8 cellular contexts compared by ENCODE assay signal in the genomic region with DNA sequence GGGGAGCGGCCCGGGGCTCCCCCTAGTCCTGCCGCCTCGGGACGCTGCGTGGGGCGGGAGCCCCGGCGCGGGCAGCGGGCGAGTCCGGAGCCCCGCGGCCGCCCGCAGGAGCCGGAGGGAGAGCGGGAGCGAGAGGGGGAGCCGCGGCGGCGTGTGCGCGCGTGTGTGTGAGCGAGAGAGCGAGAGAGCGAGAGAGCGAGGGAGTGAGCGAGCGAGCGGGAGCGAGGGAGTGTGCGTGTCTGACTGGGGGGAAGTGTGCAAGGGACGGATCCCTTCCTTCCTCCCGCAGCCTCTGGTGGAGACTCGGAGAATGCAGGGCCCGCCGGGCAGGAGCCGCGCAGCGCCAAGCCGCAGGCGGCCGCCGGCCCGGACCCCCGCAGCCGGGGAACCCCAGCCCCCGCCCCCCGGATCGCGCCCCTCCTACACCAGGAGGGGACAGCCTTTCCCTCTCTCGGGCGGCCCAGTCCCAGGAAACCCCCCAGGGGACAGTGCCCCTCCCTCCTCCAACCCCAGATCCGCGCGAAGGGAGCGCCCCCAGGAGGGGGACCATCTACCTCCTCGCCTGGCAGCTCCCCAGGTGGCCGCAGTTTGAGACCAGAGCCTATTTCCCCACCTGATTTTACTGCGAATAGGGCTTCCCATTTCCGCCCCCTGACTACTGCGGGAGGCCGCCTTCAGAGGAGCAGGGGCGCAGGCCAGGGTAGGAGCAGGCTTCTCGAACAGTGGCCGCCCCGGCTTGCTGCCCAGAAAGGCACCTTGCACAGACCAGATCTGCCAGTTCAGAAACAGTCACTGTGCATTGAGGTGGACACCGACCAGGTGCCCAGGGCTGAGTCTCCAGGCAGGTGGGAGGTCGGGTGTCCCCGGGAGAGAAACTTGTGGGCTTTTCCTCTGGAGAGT. TPM values are rescaled to one million over a fixed set of nuclear protein-coding genes. Genes with fewer than 3 reads are reported as not detected.
DNase-seq lines count a peak whose midpoint lies in the region; ATAC-seq and TF ChIP-seq lines count a peak whose summit lies in the region.

A gene with protein sequence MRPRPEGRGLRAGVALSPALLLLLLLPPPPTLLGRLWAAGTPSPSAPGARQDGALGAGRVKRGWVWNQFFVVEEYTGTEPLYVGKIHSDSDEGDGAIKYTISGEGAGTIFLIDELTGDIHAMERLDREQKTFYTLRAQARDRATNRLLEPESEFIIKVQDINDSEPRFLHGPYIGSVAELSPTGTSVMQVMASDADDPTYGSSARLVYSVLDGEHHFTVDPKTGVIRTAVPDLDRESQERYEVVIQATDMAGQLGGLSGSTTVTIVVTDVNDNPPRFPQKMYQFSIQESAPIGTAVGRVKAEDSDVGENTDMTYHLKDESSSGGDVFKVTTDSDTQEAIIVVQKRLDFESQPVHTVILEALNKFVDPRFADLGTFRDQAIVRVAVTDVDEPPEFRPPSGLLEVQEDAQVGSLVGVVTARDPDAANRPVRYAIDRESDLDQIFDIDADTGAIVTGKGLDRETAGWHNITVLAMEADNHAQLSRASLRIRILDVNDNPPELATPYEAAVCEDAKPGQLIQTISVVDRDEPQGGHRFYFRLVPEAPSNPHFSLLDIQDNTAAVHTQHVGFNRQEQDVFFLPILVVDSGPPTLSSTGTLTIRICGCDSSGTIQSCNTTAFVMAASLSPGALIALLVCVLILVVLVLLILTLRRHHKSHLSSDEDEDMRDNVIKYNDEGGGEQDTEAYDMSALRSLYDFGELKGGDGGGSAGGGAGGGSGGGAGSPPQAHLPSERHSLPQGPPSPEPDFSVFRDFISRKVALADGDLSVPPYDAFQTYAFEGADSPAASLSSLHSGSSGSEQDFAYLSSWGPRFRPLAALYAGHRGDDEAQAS (minus strand): TSS at position 241 of the 900 bp plus-strand sequence. CDS start 57,204 bp downstream, outside the sequence.

- H3K9me3 Mint-ChIP-seq in CD8-positive, alpha-beta memory T cell, result no peaks in the 10 kb centered on the region
- no peaks in the 10 kb centered on the region for H3K9me3 Mint-ChIP-seq in activated naive CD8-positive, alpha-beta T cell treated with anti-CD3 and anti-CD28 coated beads, Interleukin-2, amount 50 U/mL, for 24 hours
- no peaks in the 10 kb centered on the region for H3K9me3 Mint-ChIP-seq in progenitor cell of endocrine pancreas (ENCODE audit: low read depth)

- peaks cover 41% of the 10 kb centered on the region for H3K27me3 ChIP-seq in CD8-positive, alpha-beta memory T cell (ENCODE audit: insufficient read depth, low read length, poor library complexity, severe bottlenecking)
- peaks cover 99% of the 10 kb centered on the region for H3K27me3 ChIP-seq in HUES64 (ENCODE audit: insufficient read depth, low read length)
- peaks cover 0 to 38% of the 10 kb centered on the region in 2 donors for H3K27me3 ChIP-seq in Peyer's patch
- H3K27me3 ChIP-seq in heart right ventricle, result peaks cover 30 to 100% (median 95%) of the 10 kb centered on the region in 7 donors

- H3K36me3 Mint-ChIP-seq in CD8-positive, alpha-beta memory T cell, result no peaks in the 10 kb centered on the region
- H3K36me3 Mint-ChIP-seq in activated naive CD8-positive, alpha-beta T cell treated with anti-CD3 and anti-CD28 coated beads, Interleukin-2, amount 50 U/mL, for 24 hours (ENCODE audit: low read depth), result no peaks in the 10 kb centered on the region
- no peaks in the 10 kb centered on the region for H3K36me3 Mint-ChIP-seq in progenitor cell of endocrine pancreas (ENCODE audit: insufficient read depth)

- peaks cover 61 to 79% of the 10 kb centered on the region in 2 donors for H3K27me3 Mint-ChIP-seq in CD8-positive, alpha-beta memory T cell
- H3K27me3 Mint-ChIP-seq in activated naive CD8-positive, alpha-beta T cell treated with anti-CD3 and anti-CD28 coated beads, Interleukin-2, amount 50 U/mL, for 24 hours, result peaks cover 68% of the 10 kb centered on the region
- H3K27me3 Mint-ChIP-seq in progenitor cell of endocrine pancreas, result peaks cover 84% of the 10 kb centered on the region

- no peak within 1 kb of the TSS for H3K4me3 ChIP-seq in CD8-positive, alpha-beta memory T cell (ENCODE audit: low read length)
- peak within 1 kb of the TSS; percentile 57 for H3K4me3 ChIP-seq in HUES64 (ENCODE audit: low read length)
- peak within 1 kb of the TSS; percentile 26 to 52 (median 50) for H3K4me3 ChIP-seq in Peyer's patch
- H3K4me3 ChIP-seq in heart right ventricle, result peak within 1 kb of the TSS in 9 of 10 donors; percentile 31 to 53 (median 47)

- H3K9ac ChIP-seq in HUES64 (ENCODE audit: low read depth, low read length), result no peak within 1 kb of the TSS

- no peaks in the 10 kb centered on the region for H3K9me3 ChIP-seq in CD8-positive, alpha-beta memory T cell (ENCODE audit: low read length)
- H3K9me3 ChIP-seq in HUES64 (ENCODE audit: insufficient read depth, low read depth, low read length) (no peaks in the 10 kb centered on the region), Peyer's patch (no peaks in the 10 kb centered on the region), heart right ventricle (no peaks in the 10 kb centered on the region)

- no peak within 1 kb of the TSS for H3K27ac ChIP-seq in CD8-positive, alpha-beta memory T cell (ENCODE audit: low read depth, low read length)
- H3K27ac ChIP-seq in HUES64 (ENCODE audit: low read depth, low read length), result no peak within 1 kb of the TSS
- H3K27ac ChIP-seq in Peyer's patch, result no peak within 1 kb of the TSS
- no peak within 1 kb of the TSS for H3K27ac ChIP-seq in heart right ventricle

- H3K4me1 Mint-ChIP-seq in CD8-positive, alpha-beta memory T cell, result peaks cover 13 to 24% (median 14%) of the 10 kb centered on the region in 3 donors
- peaks cover 6% of the 10 kb centered on the region for H3K4me1 Mint-ChIP-seq in activated naive CD8-positive, alpha-beta T cell treated with anti-CD3 and anti-CD28 coated beads, Interleukin-2, amount 50 U/mL, for 24 hours
- H3K4me1 Mint-ChIP-seq in progenitor cell of endocrine pancreas (ENCODE audit: low read depth), result peaks cover 3% of the 10 kb centered on the region

- 2% methylated on average over 74 of the region's 74 CpGs for WGBS in HUES64
- WGBS in heart right ventricle, 2 donors, result 1% methylated on average over 56 to 72 of the region's 74 CpGs

- intact Hi-C loops in heart right ventricle (cut with DNase I), result loop anchor here in 3 of 10 donors (2.0 to 5.0 kb wide), 2 partner anchors 176 to 180 kb away; no protein-coding TSS in a partner anchor

- peak within 1 kb of the TSS in 1 of 8 donors; percentile 5 for H3K27ac Mint-ChIP-seq in CD8-positive, alpha-beta memory T cell
- no peak within 1 kb of the TSS for H3K27ac Mint-ChIP-seq in activated naive CD8-positive, alpha-beta T cell treated with anti-CD3 and anti-CD28 coated beads, Interleukin-2, amount 50 U/mL, for 24 hours
- no peak within 1 kb of the TSS for H3K27ac Mint-ChIP-seq in progenitor cell of endocrine pancreas

- peak in 3 of 6 experiments; percentile 13 to 29 (median 22) for TF ChIP-seq CTCF in Peyer's patch (IDR thresholded peaks at IDR 0.05)
- peak in 6 of 9 donors; percentile 25 to 64 (median 46) for TF ChIP-seq CTCF in heart right ventricle (IDR thresholded peaks at IDR 0.05)
- TF ChIP-seq CTCF in progenitor cell of endocrine pancreas (IDR thresholded peaks at IDR 0.05; ENCODE audit: unreplicated experiment), result peak; percentile 63

- peak; percentile 37 for ATAC-seq in activated naive CD8-positive, alpha-beta T cell treated with anti-CD3 and anti-CD28 coated beads, Interleukin-2, amount 50 U/mL, for 24 hours
- ATAC-seq in heart right ventricle (peak in 6 of 8 donors; percentile 27 to 77 (median 46)), HG02973 (IDR thresholded peaks at IDR 0.05; ENCODE audit: unreplicated experiment) (no peak)

- H3K36me3 ChIP-seq in CD8-positive, alpha-beta memory T cell (ENCODE audit: insufficient read depth, low read length), result no peaks in the 10 kb centered on the region
- no peaks in the 10 kb centered on the region for H3K36me3 ChIP-seq in HUES64 (ENCODE audit: insufficient read depth, low read length)
- no peaks in the 10 kb centered on the region for H3K36me3 ChIP-seq in Peyer's patch
- no peaks in the 10 kb centered on the region for H3K36me3 ChIP-seq in heart right ventricle

- peak in 3 of 5 donors; percentile 15 to 28 (median 22) for DNase-seq in CD8-positive, alpha-beta memory T cell
- DNase-seq in Peyer's patch, result peak in 1 of 3 donors; percentile 19
- DNase-seq in activated naive CD8-positive, alpha-beta T cell treated with anti-CD3 and anti-CD28 coated beads, Interleukin-2, amount 50 U/mL, for 24 hours, result peak; percentile 44
- peak; percentile 23 to 36 for DNase-seq in heart right ventricle
- peak; percentile 47 for DNase-seq in progenitor cell of endocrine pancreas (ENCODE audit: low spot score, unreplicated experiment)
- no peak for DNase-seq in mesenteric fat pad (ENCODE audit: low spot score)

- no peak for TF ChIP-seq POLR2A in Peyer's patch (IDR thresholded peaks at IDR 0.05)

- CTCF ChIA-PET in CD8-positive, alpha-beta memory T cell (lab: Charles Lee), result interaction anchor here (1.4 kb wide), 1 partner anchor 40 kb away, joined by 3 read pairs; no protein-coding TSS in a partner anchor

- POLR2A ChIA-PET in CD8-positive, alpha-beta memory T cell (lab: Charles Lee), result no interaction called here

- peak within 1 kb of the TSS; percentile 70 to 86 (median 78) for H3K4me3 Mint-ChIP-seq in CD8-positive, alpha-beta memory T cell
- peak within 1 kb of the TSS; percentile 57 for H3K4me3 Mint-ChIP-seq in activated naive CD8-positive, alpha-beta T cell treated with anti-CD3 and anti-CD28 coated beads, Interleukin-2, amount 50 U/mL, for 24 hours
- H3K4me3 Mint-ChIP-seq in progenitor cell of endocrine pancreas (ENCODE audit: low read depth), result peak within 1 kb of the TSS; percentile 72

- H3K4me1 ChIP-seq in CD8-positive, alpha-beta memory T cell (ENCODE audit: insufficient read depth, low read length), result peaks cover 11% of the 10 kb centered on the region
- peaks cover 3% of the 10 kb centered on the region; the same call in 1 of the 2 replicates for H3K4me1 ChIP-seq in HUES64 (ENCODE audit: insufficient read depth, low read length)
- H3K4me1 ChIP-seq in Peyer's patch, result peaks cover 0 to 30% (median 12%) of the 10 kb centered on the region in 4 donors
- H3K4me1 ChIP-seq in heart right ventricle, result peaks cover 3 to 23% (median 15%) of the 10 kb centered on the region in 9 donors

RNA-seq across cellular contexts. Expression of the gene that starts here (rescaled TPM):
- total RNA-seq in CD8-positive, alpha-beta memory T cell, result not detected
- not detected for polyA plus RNA-seq in CD8-positive, alpha-beta memory T cell
- polyA plus RNA-seq in HUES64 (2013, experiment 1 of 2), result 0.10 TPM
- 0.38 TPM for polyA plus RNA-seq in HUES64 (2013, experiment 2 of 2)
- not detected for total RNA-seq in Peyer's patch
- 10 to 100 TPM in 1 of 10 donors, 1 to 10 TPM in 2, under 1 TPM in 7; 0.16 to 11.0 (median 0.64) TPM for total RNA-seq in heart right ventricle
- polyA plus RNA-seq in heart right ventricle, result 1 to 10 TPM in 1 of 2 donors, under 1 TPM in 1; 0.04 to 1.0 TPM
- total RNA-seq in progenitor cell of endocrine pancreas, result 0.14 and 0.20 TPM in 2 replicates
- total RNA-seq in mesenteric fat pad, result 0.35 TPM

Comparison
In these comparisons a context has a peak if more than half of its experiments do, and no peak if none do; other contexts are left out.
1. Peak in DNase-seq in CD8-positive, alpha-beta memory T cell; RNA of the gene not detected or under 1 TPM.
2. Peak in DNase-seq in progenitor cell of endocrine pancreas; RNA of the gene not detected or under 1 TPM.